1 cellular context compared by ENCODE assay signal in genomic region chr11:119029069-119029339, GRCh38.
TF ChIP-seq lines count a peak whose summit lies in the region.

No MANE protein-coding gene starts in this region.

TF ChIP-seq in IMR-90, 13 proteins besides CTCF, POLR2A, EP300 and RAD21 (continued from another document):
- TF ChIP-seq CHD1 (IDR thresholded peaks at IDR 0.05; ENCODE audit: low read depth, low read length): no peak
- no peak for TF ChIP-seq MAFK (IDR thresholded peaks at IDR 0.05; ENCODE audit: low read depth, low read length)
- no peak for TF ChIP-seq RCOR1 (IDR thresholded peaks at IDR 0.05; ENCODE audit: insufficient replicate concordance, low read length)
- TF ChIP-seq USF2 (IDR thresholded peaks at IDR 0.05; ENCODE audit: low read depth, low read length): no peak
- TF ChIP-seq MAZ (IDR thresholded peaks at IDR 0.05; ENCODE audit: borderline replicate concordance, low read depth, low read length): no peak
- no peak for TF ChIP-seq MXI1 (IDR thresholded peaks at IDR 0.05; ENCODE audit: borderline replicate concordance, low read depth, low read length)
- TF ChIP-seq NFE2L2 (IDR thresholded peaks at IDR 0.05; ENCODE audit: low read depth, low read length): no peak
- TF ChIP-seq, protein P1, sequence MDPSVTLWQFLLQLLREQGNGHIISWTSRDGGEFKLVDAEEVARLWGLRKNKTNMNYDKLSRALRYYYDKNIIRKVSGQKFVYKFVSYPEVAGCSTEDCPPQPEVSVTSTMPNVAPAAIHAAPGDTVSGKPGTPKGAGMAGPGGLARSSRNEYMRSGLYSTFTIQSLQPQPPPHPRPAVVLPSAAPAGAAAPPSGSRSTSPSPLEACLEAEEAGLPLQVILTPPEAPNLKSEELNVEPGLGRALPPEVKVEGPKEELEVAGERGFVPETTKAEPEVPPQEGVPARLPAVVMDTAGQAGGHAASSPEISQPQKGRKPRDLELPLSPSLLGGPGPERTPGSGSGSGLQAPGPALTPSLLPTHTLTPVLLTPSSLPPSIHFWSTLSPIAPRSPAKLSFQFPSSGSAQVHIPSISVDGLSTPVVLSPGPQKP (IDR thresholded peaks at IDR 0.05; ENCODE audit: borderline replicate concordance, low read depth, low read length): no peak
